1 cellular context compared by ENCODE assay signal in the genomic region with DNA sequence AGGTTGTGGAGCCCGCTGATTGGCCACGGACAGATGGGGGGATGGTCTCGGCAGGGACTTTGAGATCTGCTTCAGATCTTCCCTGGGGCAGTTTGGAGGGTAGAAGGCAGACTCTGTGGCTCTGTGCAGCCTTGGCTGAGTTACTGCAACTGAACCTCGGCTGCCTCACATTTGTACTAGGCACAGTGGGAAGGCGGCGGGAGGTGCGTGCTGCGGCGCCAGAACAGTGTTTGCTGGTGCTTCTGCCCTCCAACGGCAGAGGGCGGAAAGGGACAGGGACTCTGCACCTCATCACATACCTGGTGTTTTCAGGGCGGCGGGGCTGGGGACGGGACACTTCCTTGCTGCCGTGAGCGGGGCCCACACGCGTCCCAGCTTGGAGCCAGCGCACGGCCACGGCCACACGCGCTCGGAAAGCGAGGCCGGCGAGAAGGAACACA.
TF ChIP-seq lines count a peak whose summit lies in the region.

No MANE protein-coding gene starts in this region.

TF ChIP-seq in GM23338, 12 proteins besides CTCF, POLR2A, EP300 and RAD21 (continued from another document):
- TF ChIP-seq, protein P1, sequence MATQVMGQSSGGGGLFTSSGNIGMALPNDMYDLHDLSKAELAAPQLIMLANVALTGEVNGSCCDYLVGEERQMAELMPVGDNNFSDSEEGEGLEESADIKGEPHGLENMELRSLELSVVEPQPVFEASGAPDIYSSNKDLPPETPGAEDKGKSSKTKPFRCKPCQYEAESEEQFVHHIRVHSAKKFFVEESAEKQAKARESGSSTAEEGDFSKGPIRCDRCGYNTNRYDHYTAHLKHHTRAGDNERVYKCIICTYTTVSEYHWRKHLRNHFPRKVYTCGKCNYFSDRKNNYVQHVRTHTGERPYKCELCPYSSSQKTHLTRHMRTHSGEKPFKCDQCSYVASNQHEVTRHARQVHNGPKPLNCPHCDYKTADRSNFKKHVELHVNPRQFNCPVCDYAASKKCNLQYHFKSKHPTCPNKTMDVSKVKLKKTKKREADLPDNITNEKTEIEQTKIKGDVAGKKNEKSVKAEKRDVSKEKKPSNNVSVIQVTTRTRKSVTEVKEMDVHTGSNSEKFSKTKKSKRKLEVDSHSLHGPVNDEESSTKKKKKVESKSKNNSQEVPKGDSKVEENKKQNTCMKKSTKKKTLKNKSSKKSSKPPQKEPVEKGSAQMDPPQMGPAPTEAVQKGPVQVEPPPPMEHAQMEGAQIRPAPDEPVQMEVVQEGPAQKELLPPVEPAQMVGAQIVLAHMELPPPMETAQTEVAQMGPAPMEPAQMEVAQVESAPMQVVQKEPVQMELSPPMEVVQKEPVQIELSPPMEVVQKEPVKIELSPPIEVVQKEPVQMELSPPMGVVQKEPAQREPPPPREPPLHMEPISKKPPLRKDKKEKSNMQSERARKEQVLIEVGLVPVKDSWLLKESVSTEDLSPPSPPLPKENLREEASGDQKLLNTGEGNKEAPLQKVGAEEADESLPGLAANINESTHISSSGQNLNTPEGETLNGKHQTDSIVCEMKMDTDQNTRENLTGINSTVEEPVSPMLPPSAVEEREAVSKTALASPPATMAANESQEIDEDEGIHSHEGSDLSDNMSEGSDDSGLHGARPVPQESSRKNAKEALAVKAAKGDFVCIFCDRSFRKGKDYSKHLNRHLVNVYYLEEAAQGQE (IDR thresholded peaks at IDR 0.05; ENCODE audit: unreplicated experiment) = no peak
- TF ChIP-seq CREB1 (CRISPR knock-in tag; IDR thresholded peaks at IDR 0.05; ENCODE audit: low read depth) = peak; percentile 51
